ENCODE assay signal across 8 cellular contexts in genomic region chr9:35071814-35072460, GRCh38. TPM values are rescaled to one million over a fixed set of nuclear protein-coding genes. Genes with fewer than 3 reads are reported as not detected.
DNase-seq lines count a peak whose midpoint lies in the region; ATAC-seq, FAIRE-seq and TF ChIP-seq lines count a peak whose summit lies in the region.

No MANE protein-coding gene starts in this region.

- H3K36me3 Mint-ChIP-seq in CD14-positive monocyte (peaks cover 21 to 37% of the 10 kb centered on the region in 2 donors), memory B cell (peaks cover 22% of the 10 kb centered on the region)
- H3K36me3 Mint-ChIP-seq in activated CD8-positive, alpha-beta T cell treated with anti-CD3 and anti-CD28 coated beads, Interleukin-2, amount 10 ng/mL, durations not matched to agents 7 days and 5 days (ENCODE audit: low read depth) = peaks cover 84% of the 10 kb centered on the region

- TF ChIP-seq CTCF in CD14-positive monocyte (IDR thresholded peaks at IDR 0.05) = peak; percentile 52

- ATAC-seq in HG03439 (IDR thresholded peaks at IDR 0.05; ENCODE audit: unreplicated experiment) = peak; percentile 51
- peak; percentile 66 for ATAC-seq in activated CD8-positive, alpha-beta T cell treated with anti-CD3 and anti-CD28 coated beads, Interleukin-2, amount 10 ng/mL, durations not matched to agents 7 days and 5 days
- peak; percentile 51 for ATAC-seq in memory B cell (ENCODE audit: low read depth)

- intact Hi-C loops in CD14-positive monocyte (cut with micrococcal nuclease) = loop anchor here (2.0 to 10.0 kb wide), 4 partner anchors 25 to 87 kb away; partner anchors contain the start of genes DNAJB5 (in 1 of the 2) and PIGO (in 1 of the 2)

- H3K4me1 Mint-ChIP-seq in CD14-positive monocyte (peaks cover 30% of the 10 kb centered on the region), memory B cell (peaks cover 29% of the 10 kb centered on the region)
- H3K4me1 Mint-ChIP-seq in activated CD8-positive, alpha-beta T cell treated with anti-CD3 and anti-CD28 coated beads, Interleukin-2, amount 10 ng/mL, durations not matched to agents 7 days and 5 days (ENCODE audit: low read depth) = peaks cover 54% of the 10 kb centered on the region

- H3K4me3 Mint-ChIP-seq in CD14-positive monocyte (peak overlapping the region; percentile 89 to 91), memory B cell (peak overlapping the region; percentile 85)
- H3K4me3 Mint-ChIP-seq in activated CD8-positive, alpha-beta T cell treated with anti-CD3 and anti-CD28 coated beads, Interleukin-2, amount 10 ng/mL, durations not matched to agents 7 days and 5 days = peak overlapping the region; percentile 92

- POLR2A ChIA-PET in activated CD8-positive, alpha-beta T cell treated with anti-CD3 and anti-CD28 coated beads, Interleukin-2, amount 10 ng/mL, durations not matched to agents 7 days and 5 days (lab: Charles Lee) = interaction anchor here (0.5 to 3.2 kb wide), 19 partner anchors 9 to 762 kb away, joined by 3 to 43 read pairs (median 5); partner anchors contain the start of genes ATOSB, FANCG, PIGO and STOML2

- peak; percentile 42 for FAIRE-seq in GM19239 (lab: Jason Lieb, UNC)

- DNase-seq in CD14-positive monocyte (ENCODE audit: low spot score) (peak; percentile 87), GM19239 (ENCODE audit: insufficient read length, low spot score) (peak; percentile 54), NCI-H526 treated with DMSO at 0.1 percent for 48 hours (lab: John Stamatoyannopoulos, UW) (peak; percentile 74), memory B cell (ENCODE audit: low spot score in 2 of 2) (peak; percentile 62 to 87)
- DNase-seq in activated CD8-positive, alpha-beta T cell treated with anti-CD3 and anti-CD28 coated beads, Interleukin-2, amount 10 ng/mL, durations not matched to agents 7 days and 5 days = peak; percentile 76
- peak; percentile 70 for DNase-seq in effector CD8-positive, alpha-beta T cell (lab: John Stamatoyannopoulos, UW)
- DNase-seq in stimulated activated CD8-positive, alpha-beta memory T cell treated with anti-CD3 and anti-CD28 coated beads, Interleukin-12 subunit alpha, Interleukin-12 subunit beta, amount 100 ng/mL, for 1 hour (ENCODE audit: low read depth) = peak; percentile 40

- H3K9me3 Mint-ChIP-seq in CD14-positive monocyte (no peaks in the 10 kb centered on the region), memory B cell (no peaks in the 10 kb centered on the region)
- H3K9me3 Mint-ChIP-seq in activated CD8-positive, alpha-beta T cell treated with anti-CD3 and anti-CD28 coated beads, Interleukin-2, amount 10 ng/mL, durations not matched to agents 7 days and 5 days (ENCODE audit: insufficient read depth) = no peaks in the 10 kb centered on the region

- peaks cover 0 to 2% (median 0%) of the 10 kb centered on the region in 3 donors for H3K27me3 Mint-ChIP-seq in CD14-positive monocyte (ENCODE audit: low read depth in 3 of 3)
- H3K27me3 Mint-ChIP-seq in activated CD8-positive, alpha-beta T cell treated with anti-CD3 and anti-CD28 coated beads, Interleukin-2, amount 10 ng/mL, durations not matched to agents 7 days and 5 days (ENCODE audit: low read depth) = no peaks in the 10 kb centered on the region
- H3K27me3 Mint-ChIP-seq in memory B cell = no peaks in the 10 kb centered on the region

- CTCF ChIA-PET in activated CD8-positive, alpha-beta T cell treated with anti-CD3 and anti-CD28 coated beads, Interleukin-2, amount 10 ng/mL, durations not matched to agents 7 days and 5 days (lab: Charles Lee) = interaction anchor here (0.7 to 3.2 kb wide), 11 partner anchors 9 to 481 kb away, joined by 3 to 32 read pairs (median 6); partner anchors contain the start of genes FANCG, PIGO and STOML2

- peak overlapping the region; percentile 95 to 99 (median 98) for H3K27ac Mint-ChIP-seq in CD14-positive monocyte
- H3K27ac Mint-ChIP-seq in activated CD8-positive, alpha-beta T cell treated with anti-CD3 and anti-CD28 coated beads, Interleukin-2, amount 10 ng/mL, durations not matched to agents 7 days and 5 days = peak overlapping the region; percentile 96
- H3K27ac Mint-ChIP-seq in memory B cell = peak overlapping the region; percentile 86

RNA-seq across cellular contexts. Expression of gene VCP, which starts 0.5 kb away (rescaled TPM):
- polyA plus RNA-seq in CD14-positive monocyte = 100 to 1,000 TPM; 130 to 180 TPM
- 100 to 1,000 TPM; 214 to 217 TPM for total RNA-seq in activated CD8-positive, alpha-beta T cell treated with anti-CD3 and anti-CD28 coated beads, Interleukin-2, amount 10 ng/mL, durations not matched to agents 7 days and 5 days

RNA-seq across cellular contexts. Expression of gene FANCG, which starts 7.8 kb away (rescaled TPM):
- polyA plus RNA-seq in CD14-positive monocyte = 1 to 10 TPM; 2.0 to 2.5 TPM
- total RNA-seq in activated CD8-positive, alpha-beta T cell treated with anti-CD3 and anti-CD28 coated beads, Interleukin-2, amount 10 ng/mL, durations not matched to agents 7 days and 5 days = 100 to 1,000 TPM; 125 to 136 TPM

RNA-seq across cellular contexts. Expression of gene PIGO, which starts 24.5 kb away (rescaled TPM):
- 10 to 100 TPM; 15.7 to 19.1 TPM for polyA plus RNA-seq in CD14-positive monocyte
- 10 to 100 TPM; 22.6 to 23.0 TPM for total RNA-seq in activated CD8-positive, alpha-beta T cell treated with anti-CD3 and anti-CD28 coated beads, Interleukin-2, amount 10 ng/mL, durations not matched to agents 7 days and 5 days

RNA-seq across cellular contexts. Expression of gene STOML2, which starts 31.0 kb away (rescaled TPM):
- 10 to 100 TPM; 50.3 to 62.0 TPM for polyA plus RNA-seq in CD14-positive monocyte
- total RNA-seq in activated CD8-positive, alpha-beta T cell treated with anti-CD3 and anti-CD28 coated beads, Interleukin-2, amount 10 ng/mL, durations not matched to agents 7 days and 5 days = 100 to 1,000 TPM; 130 to 138 TPM

RNA-seq across cellular contexts. Expression of gene ATOSB, which starts 43.7 kb away (rescaled TPM):
- 10 to 100 TPM; 18.5 to 23.7 TPM for polyA plus RNA-seq in CD14-positive monocyte
- total RNA-seq in activated CD8-positive, alpha-beta T cell treated with anti-CD3 and anti-CD28 coated beads, Interleukin-2, amount 10 ng/mL, durations not matched to agents 7 days and 5 days = 10 to 100 TPM; 14.5 to 17.0 TPM

Comparison
In these comparisons a context has a peak if more than half of its experiments do, and no peak if none do; other contexts are left out.
1. Peak in every context shown above with its lines: DNase-seq and ATAC-seq.